In the genomic region with DNA sequence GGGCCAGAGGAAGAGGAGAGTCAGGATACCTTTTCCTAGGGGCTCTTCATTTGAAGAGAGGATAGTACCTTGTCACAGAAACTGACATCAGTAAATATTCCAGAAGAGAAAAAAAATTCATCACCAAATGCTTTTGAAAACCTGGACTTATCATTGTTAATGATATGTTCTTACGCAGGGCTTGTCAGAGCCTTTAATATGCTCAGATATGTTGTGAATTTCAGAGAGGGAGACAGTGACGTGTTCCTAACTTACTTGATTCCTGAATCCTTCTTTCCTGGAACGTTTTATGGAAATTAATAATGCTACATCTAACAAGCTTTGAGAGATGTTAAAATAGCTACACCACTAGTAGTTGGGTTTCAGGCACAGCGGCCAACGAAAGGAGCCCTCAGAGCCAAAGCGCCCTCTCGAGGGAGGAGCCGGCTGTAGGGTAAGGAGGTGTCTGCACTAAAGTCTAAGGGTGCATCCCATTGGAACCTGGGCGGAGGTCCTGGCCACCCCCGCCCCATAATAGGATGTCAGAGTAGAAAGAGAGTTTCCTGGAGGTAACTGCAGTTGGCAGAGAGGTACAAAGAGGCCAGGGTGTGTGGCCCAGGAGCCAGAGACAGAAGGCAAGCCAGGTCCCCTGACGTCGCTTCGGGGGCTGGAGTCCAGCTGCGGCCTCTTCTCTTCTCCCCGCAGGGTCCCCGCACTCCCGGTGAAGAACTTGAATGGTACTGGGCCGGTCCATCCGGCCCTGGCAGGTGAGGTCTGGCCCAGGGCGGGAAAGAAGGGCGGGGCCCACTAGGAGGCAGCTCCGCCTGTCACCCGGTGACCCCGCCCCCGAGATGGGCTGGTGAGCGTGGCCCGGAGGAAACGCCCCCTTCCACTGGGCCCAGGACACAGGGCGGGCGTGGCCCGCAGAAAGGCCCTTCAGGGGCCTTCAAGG, we compare ENCODE assay signal across 10 cellular contexts. TPM values are rescaled to one million over a fixed set of nuclear protein-coding genes. Genes with fewer than 3 reads are reported as not detected.
DNase-seq lines count a peak whose midpoint lies in the region; ATAC-seq, FAIRE-seq and TF ChIP-seq lines count a peak whose summit lies in the region.
"Had no signal": no experiment of that assay in that cellular context is flagged by ENCODE, and none has a peak within 500 bp of the region (broad histone marks: within the 10 kb centered on the region; RNA-seq: fewer than 3 reads in every experiment).

No MANE protein-coding gene starts in this region.

- ATAC-seq in memory B cell (ENCODE audit: low read depth) (peak; percentile 66), GM21390 (IDR thresholded peaks at IDR 0.05; ENCODE audit: unreplicated experiment) (no peak), omental fat pad (ENCODE audit: low FRiP score) (no peak)

- no peaks in the 10 kb centered on the region for H3K36me3 Mint-ChIP-seq in Caco-2 (ENCODE audit: insufficient read depth, unreplicated experiment)
- H3K36me3 Mint-ChIP-seq in chondrocyte (ENCODE audit: low read depth), result no peaks in the 10 kb centered on the region
- no peaks in the 10 kb centered on the region for H3K36me3 Mint-ChIP-seq in memory B cell

- no peak overlapping the region for H3K4me3 ChIP-seq in Caco-2 (ENCODE audit: low read depth, low read length)

- no peaks in the 10 kb centered on the region; the same call in 1 of the 2 replicates for H3K27me3 ChIP-seq in Caco-2 (replicated peaks; ENCODE audit: control insufficient read depth, insufficient read depth, low read length)

- no peaks in the 10 kb centered on the region for H3K4me1 ChIP-seq in Caco-2

- DNase-seq in Caco-2, result peak in 1 of 2 experiments; percentile 53
- DNase-seq in HT-29 (ENCODE audit: low spot score), result peak; percentile 17
- no peak for DNase-seq in chondrocyte (ENCODE audit: low spot score)
- DNase-seq in memory B cell (ENCODE audit: low spot score in 2 of 2), result peak in 1 of 2 donors; percentile 42
- no peak for DNase-seq in T1000 (lab: John Stamatoyannopoulos, UW)
- no peak for DNase-seq in HTR-8/SVneo (ENCODE audit: insufficient read length, low spot score)
- DNase-seq in omental fat pad (ENCODE audit: low spot score), result no peak
- DNase-seq: NCI-H1694 had no signal

- H3K4me1 Mint-ChIP-seq in Caco-2 (ENCODE audit: low read depth, unreplicated experiment) (peaks cover 6% of the 10 kb centered on the region), chondrocyte (ENCODE audit: low read depth) (peaks cover 3% of the 10 kb centered on the region), memory B cell (peaks cover 41% of the 10 kb centered on the region)

- FAIRE-seq in HTR-8/SVneo (lab: Jason Lieb, UNC), result no peak

- H3K9me3 ChIP-seq in Caco-2, result no peaks in the 10 kb centered on the region
- H3K9me3 ChIP-seq: heart right ventricle had no signal

- no peak for TF ChIP-seq CTCF in Caco-2 (IDR thresholded peaks at IDR 0.05; ENCODE audit: insufficient read depth in 1 of 2, low read depth in 1 of 2, low read length in 1 of 2, severe bottlenecking in 1 of 2, unreplicated experiment in 1 of 2)
- TF ChIP-seq CTCF in chondrocyte (IDR thresholded peaks at IDR 0.05), result peak; percentile 28
- no peak for TF ChIP-seq CTCF in omental fat pad (IDR thresholded peaks at IDR 0.05)

- H3K4me3 Mint-ChIP-seq in Caco-2 (ENCODE audit: unreplicated experiment) (peak overlapping the region; percentile 30), chondrocyte (ENCODE audit: unreplicated experiment) (no peak overlapping the region), memory B cell (peak overlapping the region; percentile 76)

- POLR2A ChIA-PET in Caco-2 (lab: Charles Lee), result no interaction called here

- no peak overlapping the region for H3K27ac Mint-ChIP-seq in Caco-2 (ENCODE audit: unreplicated experiment)
- H3K27ac Mint-ChIP-seq in chondrocyte (ENCODE audit: unreplicated experiment), result no peak overlapping the region
- H3K27ac Mint-ChIP-seq in memory B cell, result peak overlapping the region; percentile 30

- CTCF ChIA-PET in Caco-2 (lab: Charles Lee), result no interaction called here

- intact Hi-C loops in Caco-2 (cut with micrococcal nuclease; ENCODE audit: unreplicated experiment), result no loop called here

- H3K9me3 Mint-ChIP-seq in Caco-2 (ENCODE audit: unreplicated experiment), result no peaks in the 10 kb centered on the region
- H3K9me3 Mint-ChIP-seq in chondrocyte (ENCODE audit: low read depth), result no peaks in the 10 kb centered on the region
- no peaks in the 10 kb centered on the region for H3K9me3 Mint-ChIP-seq in memory B cell

- no peaks in the 10 kb centered on the region for H3K36me3 ChIP-seq in Caco-2 (ENCODE audit: control insufficient read depth, insufficient read depth, low read length)
- H3K36me3 ChIP-seq: heart right ventricle had no signal

- BruUV-seq in Caco-2 (replicated peaks; lab: Mats Ljungman, UMichigan), result no TSS peak

- H3K27me3 Mint-ChIP-seq in Caco-2 (ENCODE audit: insufficient read depth, unreplicated experiment) (peaks cover 17% of the 10 kb centered on the region), chondrocyte (ENCODE audit: low read depth) (peaks cover 59% of the 10 kb centered on the region), memory B cell (no peaks in the 10 kb centered on the region)

RNA-seq across cellular contexts. Expression of gene DTX1, which starts 36.2 kb away (rescaled TPM):
- total RNA-seq in Caco-2 (2022) (not detected in 2 replicates), chondrocyte (not detected in 3 replicates), omental fat pad (10 to 100 TPM; 30.1 to 80.9 (median 35.5) TPM)
- not detected in 2 replicates for total RNA-seq in HT-29 (2014; rRNA removed; shearing (Covaris generic))

RNA-seq across cellular contexts. Expression of gene RASAL1, which starts 42.8 kb away (rescaled TPM):
- total RNA-seq in Caco-2 (2022) (not detected in 2 replicates), chondrocyte (not detected in 3 replicates), omental fat pad (not detected)
- 0.33 and 2.1 TPM in 2 replicates for total RNA-seq in HT-29 (2014; rRNA removed; shearing (Covaris generic))
- total RNA-seq: heart right ventricle had no signal

RNA-seq across cellular contexts. Expression of gene CFAP73, which starts 56.8 kb away (rescaled TPM):
- 0.23 TPM in 1 of 2 replicates, not detected in the other for total RNA-seq in Caco-2 (2022)
- total RNA-seq in HT-29 (2014; rRNA removed; shearing (Covaris generic)), result 0.61 and 0.78 TPM in 2 replicates
- not detected in 3 replicates for total RNA-seq in chondrocyte
- not detected for total RNA-seq in omental fat pad
- total RNA-seq: heart right ventricle had no signal

Comparison
In these comparisons a context has a peak if more than half of its experiments do, and no peak if none do; other contexts are left out.
1. RNA of gene DTX1, which starts 36.2 kb away (total RNA-seq): 30.1 to 80.9 TPM in omental fat pad; not detected in Caco-2, not detected in HT-29 and not detected in chondrocyte; every median in the first group is over 10 times any median in the second.